Comparison of ENCODE assay signal across 2 cellular contexts in the genomic region with DNA sequence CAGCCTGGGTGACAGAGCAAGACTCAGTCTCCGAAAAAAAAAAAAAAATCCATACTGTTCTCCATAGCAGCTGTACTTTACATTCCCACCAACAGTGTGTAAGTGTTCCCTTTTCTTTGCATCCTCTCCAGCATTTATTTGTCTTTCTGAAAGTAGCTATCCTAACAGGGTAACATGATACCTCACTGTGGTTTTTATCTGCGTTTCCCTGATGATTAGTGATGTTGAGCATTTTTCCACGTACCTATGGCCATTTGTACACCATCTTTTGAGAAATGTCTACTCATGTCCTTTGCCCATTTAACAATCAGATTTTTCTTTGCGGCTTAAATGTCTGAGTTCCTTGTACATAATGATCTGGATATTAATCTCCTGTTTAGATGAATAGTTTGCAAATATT.
TF ChIP-seq lines count a peak whose summit lies in the region.

No MANE protein-coding gene starts in this region.

TF ChIP-seq in IMR-90, 13 proteins besides CTCF, POLR2A, EP300 and RAD21 (continued from another document):
- TF ChIP-seq MAZ (IDR thresholded peaks at IDR 0.05; ENCODE audit: borderline replicate concordance, low read depth, low read length) = no peak
- no peak for TF ChIP-seq NFE2L2 (IDR thresholded peaks at IDR 0.05; ENCODE audit: low read depth, low read length)
- TF ChIP-seq BHLHE40 (IDR thresholded peaks at IDR 0.05; ENCODE audit: low read depth, low read length) = no peak
- TF ChIP-seq RFX5 (IDR thresholded peaks at IDR 0.05; ENCODE audit: low read depth, low read length) = no peak
- no peak for TF ChIP-seq RCOR1 (IDR thresholded peaks at IDR 0.05; ENCODE audit: insufficient replicate concordance, low read length)
- no peak for TF ChIP-seq CHD1 (IDR thresholded peaks at IDR 0.05; ENCODE audit: low read depth, low read length)
- TF ChIP-seq CEBPB (IDR thresholded peaks at IDR 0.05; ENCODE audit: low read depth, low read length) = no peak
- no peak for TF ChIP-seq FOS (IDR thresholded peaks at IDR 0.05; ENCODE audit: low read depth, low read length)

TF ChIP-seq in GM12878, 131 proteins besides CTCF, POLR2A, EP300 and RAD21 (continued from another document):
- TF ChIP-seq, protein P1, sequence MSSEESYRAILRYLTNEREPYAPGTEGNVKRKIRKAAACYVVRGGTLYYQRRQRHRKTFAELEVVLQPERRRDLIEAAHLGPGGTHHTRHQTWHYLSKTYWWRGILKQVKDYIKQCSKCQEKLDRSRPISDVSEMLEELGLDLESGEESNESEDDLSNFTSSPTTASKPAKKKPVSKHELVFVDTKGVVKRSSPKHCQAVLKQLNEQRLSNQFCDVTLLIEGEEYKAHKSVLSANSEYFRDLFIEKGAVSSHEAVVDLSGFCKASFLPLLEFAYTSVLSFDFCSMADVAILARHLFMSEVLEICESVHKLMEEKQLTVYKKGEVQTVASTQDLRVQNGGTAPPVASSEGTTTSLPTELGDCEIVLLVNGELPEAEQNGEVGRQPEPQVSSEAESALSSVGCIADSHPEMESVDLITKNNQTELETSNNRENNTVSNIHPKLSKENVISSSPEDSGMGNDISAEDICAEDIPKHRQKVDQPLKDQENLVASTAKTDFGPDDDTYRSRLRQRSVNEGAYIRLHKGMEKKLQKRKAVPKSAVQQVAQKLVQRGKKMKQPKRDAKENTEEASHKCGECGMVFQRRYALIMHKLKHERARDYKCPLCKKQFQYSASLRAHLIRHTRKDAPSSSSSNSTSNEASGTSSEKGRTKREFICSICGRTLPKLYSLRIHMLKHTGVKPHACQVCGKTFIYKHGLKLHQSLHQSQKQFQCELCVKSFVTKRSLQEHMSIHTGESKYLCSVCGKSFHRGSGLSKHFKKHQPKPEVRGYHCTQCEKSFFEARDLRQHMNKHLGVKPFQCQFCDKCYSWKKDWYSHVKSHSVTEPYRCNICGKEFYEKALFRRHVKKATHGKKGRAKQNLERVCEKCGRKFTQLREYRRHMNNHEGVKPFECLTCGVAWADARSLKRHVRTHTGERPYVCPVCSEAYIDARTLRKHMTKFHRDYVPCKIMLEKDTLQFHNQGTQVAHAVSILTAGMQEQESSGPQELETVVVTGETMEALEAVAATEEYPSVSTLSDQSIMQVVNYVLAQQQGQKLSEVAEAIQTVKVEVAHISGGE (CRISPR knock-in tag; IDR thresholded peaks at IDR 0.05) = no peak
